17 cellular contexts compared by ENCODE assay signal in the genomic region with DNA sequence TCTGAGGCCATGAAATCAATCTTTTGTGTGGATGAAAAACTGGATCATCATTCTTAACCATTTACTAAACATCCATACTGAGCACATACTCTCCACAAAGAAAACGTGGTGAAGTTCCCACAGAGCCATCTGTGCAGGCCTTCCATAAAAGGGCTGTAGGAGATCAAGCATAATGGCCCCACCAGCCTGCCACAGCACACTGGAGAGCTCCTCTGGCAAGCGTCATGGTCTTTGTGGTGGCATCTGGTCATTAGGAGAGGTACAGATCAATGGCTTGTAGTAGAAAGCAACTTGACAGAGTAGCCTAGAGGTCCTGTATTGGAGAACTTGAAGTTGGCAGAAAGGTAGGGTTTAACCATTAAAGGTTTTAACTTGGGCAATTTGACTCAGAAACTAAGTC.
DNase-seq lines count a peak whose midpoint lies in the region; ATAC-seq, FAIRE-seq and TF ChIP-seq lines count a peak whose summit lies in the region.
"Had no signal": no experiment of that assay in that cellular context is flagged by ENCODE, and none has a peak within 500 bp of the region (broad histone marks: within the 10 kb centered on the region; RNA-seq: fewer than 3 reads in every experiment).

No MANE protein-coding gene starts in this region.

- H3K27me3 Mint-ChIP-seq in Calu3 (ENCODE audit: unreplicated experiment), result no peaks in the 10 kb centered on the region

- H2AFZ ChIP-seq in PC-9 (no peak overlapping the region), HepG2 (ENCODE audit: low read length) (no peak overlapping the region), smooth muscle cell (ENCODE audit: low read depth) (no peak overlapping the region)
- H2AFZ ChIP-seq: GM23248 had no signal

- ATAC-seq in HepG2 (no peak), GM19324 (IDR thresholded peaks at IDR 0.05; ENCODE audit: low FRiP score, unreplicated experiment) (no peak)
- ATAC-seq: GM12878 had no signal

- H3K9ac ChIP-seq in HepG2 (ENCODE audit: insufficient read depth, low read depth, low read length) (peak overlapping the region; percentile 21; the same call in 1 of the 2 replicates), smooth muscle cell (ENCODE audit: low read depth) (no peak overlapping the region)
- H3K9ac ChIP-seq: GM23248 had no signal

- TF ChIP-seq EP300 in HepG2 (IDR thresholded peaks at IDR 0.05; ENCODE audit: low read depth in 2 of 2, low read length in 2 of 2) (no peak), HepG2 (CRISPR knock-in tag; IDR thresholded peaks at IDR 0.05; ENCODE audit: borderline replicate concordance) (no peak)

- 80% methylated on average over 2 of the region's 2 CpGs for WGBS in HepG2 (ENCODE audit: low lambda C conversion rate)
- WGBS in smooth muscle cell (ENCODE audit: low lambda C conversion rate), result 60% methylated on average over 2 of the region's 2 CpGs

- no peak overlapping the region for H3K27ac ChIP-seq in PC-9
- H3K27ac ChIP-seq in HepG2 (ENCODE audit: extremely low read length, insufficient read depth, low read length), result no peak overlapping the region
- peak overlapping the region; percentile 92 for H3K27ac ChIP-seq in smooth muscle cell (ENCODE audit: low read depth)
- H3K27ac ChIP-seq: esophagus muscularis mucosa, GM23248 had no signal

- H3K36me3 Mint-ChIP-seq in Calu3 (ENCODE audit: insufficient read depth, unreplicated experiment), result peaks cover 41% of the 10 kb centered on the region

- H3F3A ChIP-seq in PC-9 (ENCODE audit: insufficient read depth, low read depth), result peaks cover 32% of the 10 kb centered on the region
- H3F3A ChIP-seq in smooth muscle cell (ENCODE audit: low read depth), result peaks cover 19% of the 10 kb centered on the region

- no peak for FAIRE-seq in HepG2 (lab: Jason Lieb, UNC)
- FAIRE-seq: GM12878 had no signal

- H3K4me3 Mint-ChIP-seq in Calu3 (ENCODE audit: low read depth, unreplicated experiment), result peak overlapping the region; percentile 58

- H3K4me2 ChIP-seq in PC-9 (peak overlapping the region; percentile 91), HepG2 (ENCODE audit: low read depth, low read length) (peak overlapping the region; percentile 84), smooth muscle cell (no peak overlapping the region)

- TF ChIP-seq RAD21 in HepG2 (CRISPR knock-in tag; IDR thresholded peaks at IDR 0.05), result no peak

- TF ChIP-seq CTCF in Calu3 (IDR thresholded peaks at IDR 0.05; ENCODE audit: unreplicated experiment) (no peak), PC-9 (conservative IDR thresholded peaks at IDR 0.05) (no peak), HepG2 (CRISPR knock-in tag; IDR thresholded peaks at IDR 0.05) (no peak), smooth muscle cell (IDR thresholded peaks at IDR 0.05; ENCODE audit: borderline replicate concordance, insufficient read depth, poor library complexity, severe bottlenecking) (no peak)

- H3K4me1 ChIP-seq in PC-9 (replicated peaks; ENCODE audit: insufficient read depth), result peaks cover 30% of the 10 kb centered on the region
- peaks cover 63% of the 10 kb centered on the region for H3K4me1 ChIP-seq in HepG2 (ENCODE audit: insufficient read depth, low read length)
- no peaks in the 10 kb centered on the region for H3K4me1 ChIP-seq in smooth muscle cell (ENCODE audit: low read depth)

- no peaks in the 10 kb centered on the region for H3K9me2 ChIP-seq in PC-9 (ENCODE audit: insufficient read depth)

- BruUV-seq in Calu3 (replicated peaks; lab: Mats Ljungman, UMichigan) (no TSS peak), PC-9 (replicated peaks; lab: Mats Ljungman, UMichigan) (no TSS peak), HepG2 (replicated peaks; lab: Mats Ljungman, UMichigan) (no TSS peak)

- H3K9me3 ChIP-seq in PC-9 (ENCODE audit: insufficient read depth, low read depth), result no peaks in the 10 kb centered on the region; the same call in 1 of the 2 replicates
- no peaks in the 10 kb centered on the region for H3K9me3 ChIP-seq in HepG2 (ENCODE audit: low read length)
- no peaks in the 10 kb centered on the region for H3K9me3 ChIP-seq in smooth muscle cell (replicated peaks; ENCODE audit: low read depth)
- H3K9me3 ChIP-seq: esophagus muscularis mucosa, Peyer's patch had no signal

- no peak for TF ChIP-seq POLR2A in HepG2 (IDR thresholded peaks at IDR 0.05; ENCODE audit: insufficient read depth in 1 of 2, low read depth in 2 of 2, low read length in 2 of 2)

- POLR2A ChIA-PET in PC-9 (lab: Charles Lee; ENCODE audit: unreplicated experiment) (no interaction called here), HepG2 (lab: Yijun Ruan, JAX) (interaction anchor here (5.9 kb wide), 1 partner anchor 27 kb away, joined by 78 read pairs; no protein-coding TSS in a partner anchor)

- H4K20me1 ChIP-seq in PC-9 (ENCODE audit: insufficient read depth) (no peaks in the 10 kb centered on the region), HepG2 (ENCODE audit: insufficient read depth, low read length) (peaks cover 35% of the 10 kb centered on the region), smooth muscle cell (ENCODE audit: low read depth) (peaks cover 98% of the 10 kb centered on the region)

- H3K9me3 Mint-ChIP-seq in Calu3 (ENCODE audit: low read depth, unreplicated experiment), result no peaks in the 10 kb centered on the region

- H3K36me3 ChIP-seq in PC-9 (ENCODE audit: low read depth) (peaks cover 35% of the 10 kb centered on the region; the same call in 1 of the 2 replicates), HepG2 (replicated peaks in 1 of 2; ENCODE audit: control insufficient read depth in 1 of 2, insufficient read depth in 2 of 2, low read length in 2 of 2) (peaks cover 1 to 3% of the 10 kb centered on the region in 2 experiments; a peak in 2 of 5 replicates), smooth muscle cell (ENCODE audit: low read depth) (no peaks in the 10 kb centered on the region)
- H3K36me3 ChIP-seq: esophagus muscularis mucosa, Peyer's patch had no signal

- DNase-seq in Calu3 (no peak), PC-9 (no peak), HepG2 (ENCODE audit: low spot score) (no peak), smooth muscle cell (lab: John Stamatoyannopoulos, UW; ENCODE audit: unreplicated experiment) (no peak), cortex of kidney (lab: John Stamatoyannopoulos, UW) (no peak)
- DNase-seq in activated CD8-positive, alpha-beta memory T cell treated with anti-CD3 and anti-CD28 coated beads, Interleukin-2, amount 50 U/mL, for 48 hours, result no peak
- DNase-seq: activated gamma-delta T cell treated with Interleukin-2 at 50 U/mL for 16 hours, dermis blood vessel endothelial cell, GM23248, kidney glomerular epithelial cell, NCI-H187, NCI-H526 treated with DMSO at 0.1 percent for 48 hours, SW 1271 had no signal

- H3K4me3 ChIP-seq in PC-9 (peak overlapping the region; percentile 59; the same call in 1 of the 2 replicates), HepG2 (replicated peaks in 1 of 3; ENCODE audit: insufficient read depth in 1 of 3, low read depth in 2 of 3, low read length in 3 of 3) (peak overlapping the region; percentile 15 to 98 (median 72); a peak in 4 of 6 replicates), smooth muscle cell (peak overlapping the region; percentile 52)
- H3K4me3 ChIP-seq: esophagus muscularis mucosa, GM12878, GM23248 had no signal

- intact Hi-C loops in Calu3 (cut with micrococcal nuclease; ENCODE audit: unreplicated experiment) (loop anchor here (5.0 to 10.0 kb wide), 2 partner anchors 33 to 71 kb away; no protein-coding TSS in a partner anchor), PC-9 (cut with micrococcal nuclease; ENCODE audit: unreplicated experiment) (loop anchor here (5.0 kb wide), 1 partner anchor 38 kb away; no protein-coding TSS in a partner anchor), HepG2 (cut with micrococcal nuclease; ENCODE audit: unreplicated experiment) (loop anchor here (5.0 kb wide), 1 partner anchor 67 kb away; no protein-coding TSS in a partner anchor)

- peaks cover 8% of the 10 kb centered on the region for H3K4me1 Mint-ChIP-seq in Calu3 (ENCODE audit: low read depth, unreplicated experiment)

- H3K79me2 ChIP-seq in PC-9 (ENCODE audit: low read depth) (peaks cover 70% of the 10 kb centered on the region), HepG2 (ENCODE audit: insufficient read depth, low read length) (peaks cover 87% of the 10 kb centered on the region), smooth muscle cell (ENCODE audit: low read depth) (peaks cover 88% of the 10 kb centered on the region)

- in situ Hi-C loops in HepG2 (cut with HindIII; ENCODE audit: extremely low pct_ligation_motif_present, low pct_unique_long_range_greater_than_20kb), result loop anchor here (5.0 kb wide), 1 partner anchor 33 kb away; no protein-coding TSS in a partner anchor

- CTCF ChIA-PET in Calu3 (lab: Charles Lee) (no interaction called here), PC-9 (lab: Charles Lee) (no interaction called here), HepG2 (lab: Yijun Ruan, JAX; ENCODE audit: low intra/inter-chr PET ratio, low total read pairs) (no interaction called here)

- H3K27me3 ChIP-seq in PC-9 (ENCODE audit: insufficient read depth, low read depth) (no peaks in the 10 kb centered on the region), HepG2 (ENCODE audit: control insufficient read depth in 1 of 2, insufficient read depth in 2 of 2, low read length in 2 of 2) (no peaks in the 10 kb centered on the region), smooth muscle cell (ENCODE audit: low read depth) (no peaks in the 10 kb centered on the region)
- H3K27me3 ChIP-seq: esophagus muscularis mucosa, Peyer's patch had no signal

- H3K27ac Mint-ChIP-seq in Calu3 (ENCODE audit: unreplicated experiment), result no peak overlapping the region

TF ChIP-seq in HepG2, 621 proteins besides CTCF, POLR2A, EP300 and RAD21 (continues in another document):
- TF ChIP-seq ZNF644 (CRISPR knock-in tag; IDR thresholded peaks at IDR 0.05; ENCODE audit: low read depth), result peak; percentile 18; the same call in 1 of the 2 replicates
- no peak for TF ChIP-seq ZNF709 (CRISPR knock-in tag; IDR thresholded peaks at IDR 0.05)
